ENCODE assay signal across 7 cellular contexts in the genomic region with DNA sequence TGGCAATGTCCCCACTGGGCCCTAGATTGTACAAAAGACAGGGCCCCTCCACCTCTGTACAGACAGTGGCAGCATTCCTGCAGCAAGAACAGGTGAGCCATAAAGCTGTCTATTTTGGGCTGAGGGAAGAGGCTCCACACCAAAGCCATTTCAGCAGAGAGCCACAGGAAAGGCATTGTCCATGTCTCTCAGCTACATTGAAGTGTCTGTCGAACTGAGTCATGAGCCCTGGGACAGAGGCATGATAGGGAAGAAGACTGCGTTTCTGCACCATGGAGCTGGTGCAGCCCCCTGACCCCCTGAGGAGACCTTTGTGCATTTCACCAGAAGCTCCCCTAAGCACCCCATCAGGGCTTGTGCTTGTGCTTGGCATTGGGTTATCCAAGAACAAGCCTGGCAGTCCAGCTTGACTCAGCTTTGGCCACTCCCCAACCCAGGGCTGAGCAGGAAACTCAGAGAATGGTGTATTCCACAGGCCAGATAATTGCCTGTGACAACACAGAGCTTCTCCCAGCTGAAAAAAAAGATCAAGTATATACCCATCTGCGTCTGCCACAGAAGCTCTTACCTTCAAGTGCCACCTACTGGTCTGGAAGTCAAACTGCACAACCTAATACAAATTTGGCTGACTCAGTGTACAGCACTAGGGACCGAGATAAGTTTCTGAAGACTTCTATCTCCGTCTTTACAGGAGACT. TPM values are rescaled to one million over a fixed set of nuclear protein-coding genes. Genes with fewer than 3 reads are reported as not detected.
DNase-seq lines count a peak whose midpoint lies in the region; ATAC-seq and TF ChIP-seq lines count a peak whose summit lies in the region.

No MANE protein-coding gene starts in this region.

- peak; percentile 83 for ATAC-seq in omental fat pad (ENCODE audit: low FRiP score)

- no peaks in the 10 kb centered on the region for H3F3A ChIP-seq in MM.1S (ENCODE audit: insufficient read depth, low read length)

- H3K4me2 ChIP-seq in MM.1S (ENCODE audit: low read depth, low read length): no peak overlapping the region

- no peaks in the 10 kb centered on the region for H3K79me2 ChIP-seq in MM.1S (ENCODE audit: low read length)

- H2AFZ ChIP-seq in MM.1S (ENCODE audit: low read length): peak overlapping the region; percentile 47

- no peaks in the 10 kb centered on the region for H4K20me1 ChIP-seq in MM.1S (ENCODE audit: insufficient read depth, low read length)

- no peak overlapping the region for H3K9ac ChIP-seq in MM.1S (ENCODE audit: low read length)

- H3K36me3 ChIP-seq in MM.1S (replicated peaks; ENCODE audit: insufficient read depth, low read length): no peaks in the 10 kb centered on the region

- H3K27ac ChIP-seq in MM.1S (ENCODE audit: low read length): no peak overlapping the region

- no peaks in the 10 kb centered on the region for H3K4me1 ChIP-seq in MM.1S (ENCODE audit: low read length)

- no peaks in the 10 kb centered on the region for H3K9me2 ChIP-seq in MM.1S (replicated peaks; ENCODE audit: insufficient read depth, low read length)

- no peaks in the 10 kb centered on the region for H3K9me3 ChIP-seq in MM.1S (replicated peaks; ENCODE audit: insufficient read depth, low read length)

- DNase-seq in HCEC 1CT (peak; percentile 39), MM.1S (peak; percentile 80), SHP77 treated with DMSO at 0.1 percent for 48 hours (lab: John Stamatoyannopoulos, UW) (peak; percentile 20), fibroblast of gingiva (ENCODE audit: low read depth) (peak; percentile 88), omental fat pad (ENCODE audit: low spot score) (no peak), DMS114 treated with DMSO at 0.1 percent for 48 hours (lab: John Stamatoyannopoulos, UW; ENCODE audit: unreplicated experiment) (no peak)

- TF ChIP-seq CTCF in GM12874 (IDR thresholded peaks at IDR 0.05; ENCODE audit: insufficient read depth, low read depth, low read length) (peak; percentile 77), MM.1S (IDR thresholded peaks at IDR 0.05; ENCODE audit: low read length) (peak; percentile 82), omental fat pad (IDR thresholded peaks at IDR 0.05) (peak in 1 of 3 donors; percentile 34)

- H3K4me3 ChIP-seq in MM.1S (ENCODE audit: low read length): no peak overlapping the region

- H3K27me3 ChIP-seq in MM.1S (replicated peaks; ENCODE audit: insufficient read depth, low read length): no peaks in the 10 kb centered on the region

RNA-seq across cellular contexts. Expression of a gene that starts 5.9 kb away (rescaled TPM):
- total RNA-seq in omental fat pad: 10 to 100 TPM in 2 of 4 donors, 1 to 10 TPM in 2; 6.1 to 47.1 (median 11.5) TPM

Comparison
In these comparisons a context has a peak if more than half of its experiments do, and no peak if none do; other contexts are left out.
1. DNase-seq: peak in HCEC 1CT (single experiment), MM.1S (single experiment), SHP77 treated with DMSO at 0.1 percent for 48 hours (single experiment) and fibroblast of gingiva (single experiment); none in omental fat pad (single experiment) and DMS114 treated with DMSO at 0.1 percent for 48 hours (single experiment).